1 cellular context compared by ENCODE assay signal in genomic region chr20:45909817-45910669, GRCh38.
TF ChIP-seq lines count a peak whose summit lies in the region.

No MANE protein-coding gene starts in this region.

TF ChIP-seq in HepG2, 621 proteins besides CTCF, POLR2A, EP300 and RAD21 (continued from another document and continues in another):
- TF ChIP-seq PRDM15 (CRISPR knock-in tag; IDR thresholded peaks at IDR 0.05): no peak
- TF ChIP-seq, protein P1, sequence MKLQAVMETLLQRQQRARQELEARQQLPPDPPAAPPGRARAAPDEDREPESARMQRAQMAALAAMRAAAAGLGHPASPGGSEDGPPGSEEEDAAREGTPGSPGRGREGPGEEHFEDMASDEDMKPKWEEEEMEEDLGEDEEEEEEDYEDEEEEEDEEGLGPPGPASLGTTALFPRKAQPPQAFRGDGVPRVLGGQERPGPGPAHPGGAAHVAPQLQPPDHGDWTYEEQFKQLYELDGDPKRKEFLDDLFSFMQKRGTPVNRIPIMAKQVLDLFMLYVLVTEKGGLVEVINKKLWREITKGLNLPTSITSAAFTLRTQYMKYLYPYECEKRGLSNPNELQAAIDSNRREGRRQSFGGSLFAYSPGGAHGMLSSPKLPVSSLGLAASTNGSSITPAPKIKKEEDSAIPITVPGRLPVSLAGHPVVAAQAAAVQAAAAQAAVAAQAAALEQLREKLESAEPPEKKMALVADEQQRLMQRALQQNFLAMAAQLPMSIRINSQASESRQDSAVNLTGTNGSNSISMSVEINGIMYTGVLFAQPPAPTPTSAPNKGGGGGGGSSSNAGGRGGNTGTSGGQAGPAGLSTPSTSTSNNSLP (IDR thresholded peaks at IDR 0.05; ENCODE audit: low read depth, low read length): no peak
- TF ChIP-seq SMARCE1 (IDR thresholded peaks at IDR 0.05; ENCODE audit: borderline replicate concordance): no peak
- TF ChIP-seq NR2F1 (CRISPR knock-in tag; IDR thresholded peaks at IDR 0.05): peak; percentile 65 to 91
- no peak for TF ChIP-seq EED (CRISPR knock-in tag; IDR thresholded peaks at IDR 0.05)
- TF ChIP-seq ZNF660 (CRISPR knock-in tag; IDR thresholded peaks at IDR 0.05; ENCODE audit: borderline replicate concordance, low read depth): no peak
- 0 out of 2 replicates have a peak, but pooled peaks have one; percentile 12 for TF ChIP-seq SIN3A (IDR thresholded peaks at IDR 0.05; ENCODE audit: borderline replicate concordance, low read depth, low read length)
- no peak for TF ChIP-seq HDAC6 (IDR thresholded peaks at IDR 0.05; ENCODE audit: low read depth, low read length)
- TF ChIP-seq GZF1 (CRISPR knock-in tag; IDR thresholded peaks at IDR 0.05): peak; percentile 69; the same call in 1 of the 2 replicates
- peak; percentile 19 for TF ChIP-seq ZNF781 (CRISPR knock-in tag; IDR thresholded peaks at IDR 0.05; ENCODE audit: borderline replicate concordance, not compliant biosample characterization)
- no peak for TF ChIP-seq IRX3 (CRISPR knock-in tag; IDR thresholded peaks at IDR 0.05; ENCODE audit: borderline replicate concordance, low read depth)
- 0 out of 2 replicates have a peak, but pooled peaks have one; percentile 45 for TF ChIP-seq ZSCAN21 (CRISPR knock-in tag; IDR thresholded peaks at IDR 0.05; ENCODE audit: borderline replicate concordance)
- TF ChIP-seq HOXD1 (CRISPR knock-in tag; IDR thresholded peaks at IDR 0.05): 0 out of 2 replicates have a peak, but pooled peaks have one; percentile 51
- no peak for TF ChIP-seq TEAD2 (CRISPR knock-in tag; IDR thresholded peaks at IDR 0.05)
- no peak for TF ChIP-seq JUND (CRISPR knock-in tag; IDR thresholded peaks at IDR 0.05)
- no peak for TF ChIP-seq GFI1 (CRISPR knock-in tag; IDR thresholded peaks at IDR 0.05; ENCODE audit: borderline replicate concordance)
- TF ChIP-seq, protein P2, sequence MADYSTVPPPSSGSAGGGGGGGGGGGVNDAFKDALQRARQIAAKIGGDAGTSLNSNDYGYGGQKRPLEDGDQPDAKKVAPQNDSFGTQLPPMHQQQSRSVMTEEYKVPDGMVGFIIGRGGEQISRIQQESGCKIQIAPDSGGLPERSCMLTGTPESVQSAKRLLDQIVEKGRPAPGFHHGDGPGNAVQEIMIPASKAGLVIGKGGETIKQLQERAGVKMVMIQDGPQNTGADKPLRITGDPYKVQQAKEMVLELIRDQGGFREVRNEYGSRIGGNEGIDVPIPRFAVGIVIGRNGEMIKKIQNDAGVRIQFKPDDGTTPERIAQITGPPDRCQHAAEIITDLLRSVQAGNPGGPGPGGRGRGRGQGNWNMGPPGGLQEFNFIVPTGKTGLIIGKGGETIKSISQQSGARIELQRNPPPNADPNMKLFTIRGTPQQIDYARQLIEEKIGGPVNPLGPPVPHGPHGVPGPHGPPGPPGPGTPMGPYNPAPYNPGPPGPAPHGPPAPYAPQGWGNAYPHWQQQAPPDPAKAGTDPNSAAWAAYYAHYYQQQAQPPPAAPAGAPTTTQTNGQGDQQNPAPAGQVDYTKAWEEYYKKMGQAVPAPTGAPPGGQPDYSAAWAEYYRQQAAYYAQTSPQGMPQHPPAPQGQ (CRISPR knock-in tag; IDR thresholded peaks at IDR 0.05; ENCODE audit: borderline replicate concordance): no peak
- TF ChIP-seq ATF1 (CRISPR knock-in tag; IDR thresholded peaks at IDR 0.05): no peak
- TF ChIP-seq GATAD1 (CRISPR knock-in tag; IDR thresholded peaks at IDR 0.05): peak; percentile 27; the same call in 1 of the 2 replicates
- TF ChIP-seq, protein P3, sequence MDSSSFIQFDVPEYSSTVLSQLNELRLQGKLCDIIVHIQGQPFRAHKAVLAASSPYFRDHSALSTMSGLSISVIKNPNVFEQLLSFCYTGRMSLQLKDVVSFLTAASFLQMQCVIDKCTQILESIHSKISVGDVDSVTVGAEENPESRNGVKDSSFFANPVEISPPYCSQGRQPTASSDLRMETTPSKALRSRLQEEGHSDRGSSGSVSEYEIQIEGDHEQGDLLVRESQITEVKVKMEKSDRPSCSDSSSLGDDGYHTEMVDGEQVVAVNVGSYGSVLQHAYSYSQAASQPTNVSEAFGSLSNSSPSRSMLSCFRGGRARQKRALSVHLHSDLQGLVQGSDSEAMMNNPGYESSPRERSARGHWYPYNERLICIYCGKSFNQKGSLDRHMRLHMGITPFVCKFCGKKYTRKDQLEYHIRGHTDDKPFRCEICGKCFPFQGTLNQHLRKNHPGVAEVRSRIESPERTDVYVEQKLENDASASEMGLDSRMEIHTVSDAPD (CRISPR knock-in tag; IDR thresholded peaks at IDR 0.05): no peak
- TF ChIP-seq NCOA5 (CRISPR knock-in tag; IDR thresholded peaks at IDR 0.05): no peak
- TF ChIP-seq ZNF703 (CRISPR knock-in tag; IDR thresholded peaks at IDR 0.05; ENCODE audit: borderline replicate concordance): no peak
- no peak for TF ChIP-seq XRCC5 (optimal IDR thresholded peaks at IDR 0.05; ENCODE audit: low read length)
- TF ChIP-seq MYNN (CRISPR knock-in tag; IDR thresholded peaks at IDR 0.05; ENCODE audit: low read depth): no peak
- TF ChIP-seq, protein P4, sequence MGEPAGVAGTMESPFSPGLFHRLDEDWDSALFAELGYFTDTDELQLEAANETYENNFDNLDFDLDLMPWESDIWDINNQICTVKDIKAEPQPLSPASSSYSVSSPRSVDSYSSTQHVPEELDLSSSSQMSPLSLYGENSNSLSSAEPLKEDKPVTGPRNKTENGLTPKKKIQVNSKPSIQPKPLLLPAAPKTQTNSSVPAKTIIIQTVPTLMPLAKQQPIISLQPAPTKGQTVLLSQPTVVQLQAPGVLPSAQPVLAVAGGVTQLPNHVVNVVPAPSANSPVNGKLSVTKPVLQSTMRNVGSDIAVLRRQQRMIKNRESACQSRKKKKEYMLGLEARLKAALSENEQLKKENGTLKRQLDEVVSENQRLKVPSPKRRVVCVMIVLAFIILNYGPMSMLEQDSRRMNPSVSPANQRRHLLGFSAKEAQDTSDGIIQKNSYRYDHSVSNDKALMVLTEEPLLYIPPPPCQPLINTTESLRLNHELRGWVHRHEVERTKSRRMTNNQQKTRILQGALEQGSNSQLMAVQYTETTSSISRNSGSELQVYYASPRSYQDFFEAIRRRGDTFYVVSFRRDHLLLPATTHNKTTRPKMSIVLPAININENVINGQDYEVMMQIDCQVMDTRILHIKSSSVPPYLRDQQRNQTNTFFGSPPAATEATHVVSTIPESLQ (CRISPR knock-in tag; conservative IDR thresholded peaks at IDR 0.05): no peak
- TF ChIP-seq NFE2L2 (IDR thresholded peaks at IDR 0.05; ENCODE audit: low read length): no peak
- no peak for TF ChIP-seq TOE1 (CRISPR knock-in tag; IDR thresholded peaks at IDR 0.05)
- TF ChIP-seq RFXAP (CRISPR knock-in tag; IDR thresholded peaks at IDR 0.05; ENCODE audit: borderline replicate concordance): no peak
- TF ChIP-seq ISX (CRISPR knock-in tag; conservative IDR thresholded peaks at IDR 0.05): no peak
- TF ChIP-seq ZNF552 (CRISPR knock-in tag; IDR thresholded peaks at IDR 0.05; ENCODE audit: borderline replicate concordance): no peak
- TF ChIP-seq MED8 (CRISPR knock-in tag; IDR thresholded peaks at IDR 0.05; ENCODE audit: insufficient replicate concordance): no peak
- no peak; the same call in 1 of the 2 replicates for TF ChIP-seq ZBTB7B (CRISPR knock-in tag; IDR thresholded peaks at IDR 0.05)
- TF ChIP-seq SMYD3 (CRISPR knock-in tag; IDR thresholded peaks at IDR 0.05): no peak
- peak; percentile 57 for TF ChIP-seq NR2C2 (CRISPR knock-in tag; IDR thresholded peaks at IDR 0.05; ENCODE audit: borderline replicate concordance)
- no peak for TF ChIP-seq ZNF326 (CRISPR knock-in tag; IDR thresholded peaks at IDR 0.05; ENCODE audit: borderline replicate concordance)
- TF ChIP-seq ZNF670 (CRISPR knock-in tag; IDR thresholded peaks at IDR 0.05; ENCODE audit: borderline replicate concordance): 0 out of 2 replicates have a peak, but pooled peaks have one; percentile 30
- peak; percentile 66; the same call in 1 of the 2 replicates for TF ChIP-seq ZNF264 (CRISPR knock-in tag; IDR thresholded peaks at IDR 0.05)
- TF ChIP-seq, protein P5, sequence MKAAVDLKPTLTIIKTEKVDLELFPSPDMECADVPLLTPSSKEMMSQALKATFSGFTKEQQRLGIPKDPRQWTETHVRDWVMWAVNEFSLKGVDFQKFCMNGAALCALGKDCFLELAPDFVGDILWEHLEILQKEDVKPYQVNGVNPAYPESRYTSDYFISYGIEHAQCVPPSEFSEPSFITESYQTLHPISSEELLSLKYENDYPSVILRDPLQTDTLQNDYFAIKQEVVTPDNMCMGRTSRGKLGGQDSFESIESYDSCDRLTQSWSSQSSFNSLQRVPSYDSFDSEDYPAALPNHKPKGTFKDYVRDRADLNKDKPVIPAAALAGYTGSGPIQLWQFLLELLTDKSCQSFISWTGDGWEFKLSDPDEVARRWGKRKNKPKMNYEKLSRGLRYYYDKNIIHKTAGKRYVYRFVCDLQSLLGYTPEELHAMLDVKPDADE (CRISPR knock-in tag; IDR thresholded peaks at IDR 0.05): peak; percentile 52; the same call in 1 of the 2 replicates
- TF ChIP-seq ZNF281 (CRISPR knock-in tag; IDR thresholded peaks at IDR 0.05; ENCODE audit: borderline replicate concordance): peak; percentile 83
- TF ChIP-seq KDM1A (CRISPR knock-in tag; IDR thresholded peaks at IDR 0.05): no peak
- no peak for TF ChIP-seq ASH2L (IDR thresholded peaks at IDR 0.05; ENCODE audit: insufficient read length, low read depth, low read length)
- TF ChIP-seq, protein P6, sequence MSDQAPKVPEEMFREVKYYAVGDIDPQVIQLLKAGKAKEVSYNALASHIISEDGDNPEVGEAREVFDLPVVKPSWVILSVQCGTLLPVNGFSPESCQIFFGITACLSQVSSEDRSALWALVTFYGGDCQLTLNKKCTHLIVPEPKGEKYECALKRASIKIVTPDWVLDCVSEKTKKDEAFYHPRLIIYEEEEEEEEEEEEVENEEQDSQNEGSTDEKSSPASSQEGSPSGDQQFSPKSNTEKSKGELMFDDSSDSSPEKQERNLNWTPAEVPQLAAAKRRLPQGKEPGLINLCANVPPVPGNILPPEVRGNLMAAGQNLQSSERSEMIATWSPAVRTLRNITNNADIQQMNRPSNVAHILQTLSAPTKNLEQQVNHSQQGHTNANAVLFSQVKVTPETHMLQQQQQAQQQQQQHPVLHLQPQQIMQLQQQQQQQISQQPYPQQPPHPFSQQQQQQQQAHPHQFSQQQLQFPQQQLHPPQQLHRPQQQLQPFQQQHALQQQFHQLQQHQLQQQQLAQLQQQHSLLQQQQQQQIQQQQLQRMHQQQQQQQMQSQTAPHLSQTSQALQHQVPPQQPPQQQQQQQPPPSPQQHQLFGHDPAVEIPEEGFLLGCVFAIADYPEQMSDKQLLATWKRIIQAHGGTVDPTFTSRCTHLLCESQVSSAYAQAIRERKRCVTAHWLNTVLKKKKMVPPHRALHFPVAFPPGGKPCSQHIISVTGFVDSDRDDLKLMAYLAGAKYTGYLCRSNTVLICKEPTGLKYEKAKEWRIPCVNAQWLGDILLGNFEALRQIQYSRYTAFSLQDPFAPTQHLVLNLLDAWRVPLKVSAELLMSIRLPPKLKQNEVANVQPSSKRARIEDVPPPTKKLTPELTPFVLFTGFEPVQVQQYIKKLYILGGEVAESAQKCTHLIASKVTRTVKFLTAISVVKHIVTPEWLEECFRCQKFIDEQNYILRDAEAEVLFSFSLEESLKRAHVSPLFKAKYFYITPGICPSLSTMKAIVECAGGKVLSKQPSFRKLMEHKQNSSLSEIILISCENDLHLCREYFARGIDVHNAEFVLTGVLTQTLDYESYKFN (CRISPR knock-in tag; conservative IDR thresholded peaks at IDR 0.05): peak; percentile 50
- no peak for TF ChIP-seq ZNF773 (CRISPR knock-in tag; IDR thresholded peaks at IDR 0.05; ENCODE audit: borderline replicate concordance)
- TF ChIP-seq GABPB1 (CRISPR knock-in tag; IDR thresholded peaks at IDR 0.05): no peak; the same call in 1 of the 2 replicates
- peak; percentile 66 for TF ChIP-seq HNF4A (CRISPR knock-in tag; IDR thresholded peaks at IDR 0.05)
- TF ChIP-seq FIP1L1 (IDR thresholded peaks at IDR 0.05; ENCODE audit: borderline replicate concordance, insufficient read depth, low read depth, low read length): no peak
